Comparison of ENCODE assay signal across 7 cellular contexts in the genomic region with DNA sequence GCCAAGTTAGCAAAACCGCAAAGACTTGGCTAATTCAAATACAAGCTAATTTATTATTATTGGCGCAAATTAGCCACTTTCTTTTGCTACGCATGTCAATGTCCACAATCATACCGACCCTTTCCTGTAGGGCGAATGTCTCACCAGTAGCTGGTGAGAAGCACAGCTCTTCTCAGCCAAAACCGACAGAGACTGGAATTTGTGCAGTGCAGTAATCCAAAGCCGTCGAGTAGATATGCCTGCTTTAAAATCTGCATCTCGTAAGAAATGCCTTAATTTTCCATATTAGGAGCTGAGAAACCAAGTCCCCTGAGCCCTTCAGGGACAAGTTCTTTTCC. TPM values are rescaled to one million over a fixed set of nuclear protein-coding genes. Genes with fewer than 3 reads are reported as not detected.
DNase-seq lines count a peak whose midpoint lies in the region; ATAC-seq and TF ChIP-seq lines count a peak whose summit lies in the region.

No MANE protein-coding gene starts in this region.

- peaks cover 10% of the 10 kb centered on the region for H3K4me1 Mint-ChIP-seq in brain

- ATAC-seq in GM21737 (IDR thresholded peaks at IDR 0.05; ENCODE audit: unreplicated experiment): peak; percentile 16

- TF ChIP-seq CTCF in brain (conservative IDR thresholded peaks at IDR 0.05): no peak

- H3K27ac ChIP-seq in temporal lobe (ENCODE audit: low read depth, low read length): peak overlapping the region; percentile 94

- no peak overlapping the region for H3K4me3 Mint-ChIP-seq in brain

- peaks cover 12% of the 10 kb centered on the region for H3K27me3 Mint-ChIP-seq in brain

- DNase-seq in NCI-H1105 (lab: John Stamatoyannopoulos, UW) (peak; percentile 53), kidney glomerular epithelial cell (lab: John Stamatoyannopoulos, UW) (peak; percentile 77), cerebellar cortex (ENCODE audit: low spot score) (no peak)

- peaks cover 0 to 5% (median 4%) of the 10 kb centered on the region in 5 experiments for H3K9me3 Mint-ChIP-seq in brain

- no peaks in the 10 kb centered on the region for H3K36me3 Mint-ChIP-seq in brain

- H3K27ac Mint-ChIP-seq in brain: peak overlapping the region in 3 of 5 experiments; percentile 99

- H3K4me3 ChIP-seq in GM08714 (ENCODE audit: low read length): peak overlapping the region; percentile 82

RNA-seq across cellular contexts. Expression of gene MINDY2, which starts 0.6 kb away (rescaled TPM):
- 2.3 TPM for polyA plus RNA-seq in brain (ENCODE audit: insufficient read depth, low read depth, low replicate concordance)
- 28.5 TPM for total RNA-seq in temporal lobe

RNA-seq across cellular contexts. Expression of gene ADAM10, which starts 21.0 kb away (rescaled TPM):
- polyA plus RNA-seq in brain (ENCODE audit: insufficient read depth, low read depth, low replicate concordance): 24.7 TPM
- total RNA-seq in temporal lobe: 97.9 TPM
